ENCODE assay signal across 18 cellular contexts in genomic region chr2:30702694-30703093, GRCh38.
DNase-seq lines count a peak whose midpoint lies in the region; ATAC-seq and TF ChIP-seq lines count a peak whose summit lies in the region.
"Had no signal": no experiment of that assay in that cellular context is flagged by ENCODE, and none has a peak within 500 bp of the region (broad histone marks: within the 10 kb centered on the region; RNA-seq: fewer than 3 reads in every experiment).

No MANE protein-coding gene starts in this region.

- H3K27ac ChIP-seq in right atrium auricular region (no peak overlapping the region), heart right ventricle (no peak overlapping the region), esophagus muscularis mucosa (replicated peaks in 1 of 4) (no peak overlapping the region)
- H3K27ac ChIP-seq: 22Rv1, C4-2B, SJSA1 had no signal

- H3K36me3 ChIP-seq in right atrium auricular region: no peaks in the 10 kb centered on the region
- no peaks in the 10 kb centered on the region for H3K36me3 ChIP-seq in heart right ventricle
- no peaks in the 10 kb centered on the region for H3K36me3 ChIP-seq in esophagus muscularis mucosa
- H3K36me3 ChIP-seq in HAP-1 (replicated peaks): no peaks in the 10 kb centered on the region
- H3K36me3 ChIP-seq: SJSA1 had no signal

- no peak for TF ChIP-seq CTCF in right atrium auricular region (IDR thresholded peaks at IDR 0.05)
- no peak for TF ChIP-seq CTCF in heart right ventricle (IDR thresholded peaks at IDR 0.05)
- TF ChIP-seq CTCF in esophagus muscularis mucosa (IDR thresholded peaks at IDR 0.05): no peak

- ATAC-seq in heart right ventricle: no peak

- H3K27me3 ChIP-seq in right atrium auricular region (no peaks in the 10 kb centered on the region), heart right ventricle (no peaks in the 10 kb centered on the region), esophagus muscularis mucosa (no peaks in the 10 kb centered on the region), HAP-1 (ENCODE audit: low read depth) (no peaks in the 10 kb centered on the region)
- H3K27me3 ChIP-seq: SJSA1 had no signal

- DNase-seq in right atrium auricular region (ENCODE audit: low spot score): peak; percentile 30
- DNase-seq in heart right ventricle: no peak
- peak; percentile 73 for DNase-seq in SIG-M5 (lab: John Stamatoyannopoulos, UW)
- peak; percentile 50 for DNase-seq in esophagus muscularis mucosa (ENCODE audit: extremely low spot score)
- DNase-seq in HAP-1 (ENCODE audit: low spot score in 2 of 2): no peak
- no peak for DNase-seq in glomerular visceral epithelial cell (ENCODE audit: extremely low spot score)
- no peak for DNase-seq in EL
- DNase-seq in NCI-H2196 (lab: John Stamatoyannopoulos, UW; ENCODE audit: unreplicated experiment): no peak
- DNase-seq: Caco-2, KG1, NCI-H1417 treated with DMSO at 0.1 percent for 48 hours, NCI-H2029 treated with DMSO at 0.1 percent for 48 hours, NCI-H510A treated with DMSO at 0.1 percent for 48 hours, OCI-M1, RPMI8226 had no signal

- no peak for TF ChIP-seq EP300 in esophagus muscularis mucosa (IDR thresholded peaks at IDR 0.05)

- in situ Hi-C loops in HAP-1 (cut with MboI; ENCODE audit: low sequenced_read_pairs): no loop called here

- TF ChIP-seq POLR2A in esophagus muscularis mucosa (IDR thresholded peaks at IDR 0.05; ENCODE audit: low read depth): no peak

- 86 to 88% methylated on average over 1 of the region's 1 CpG for WGBS in heart right ventricle, 2 donors
- WGBS in esophagus muscularis mucosa: 90% methylated on average over 1 of the region's 1 CpG

- H3K9me3 ChIP-seq in right atrium auricular region: peaks cover 4 to 17% of the 10 kb centered on the region in 2 donors
- H3K9me3 ChIP-seq in heart right ventricle: peaks cover 0 to 34% (median 22%) of the 10 kb centered on the region in 11 donors
- H3K9me3 ChIP-seq in esophagus muscularis mucosa: peaks cover 0 to 21% (median 13%) of the 10 kb centered on the region in 4 donors
- H3K9me3 ChIP-seq in HAP-1: peaks cover 10% of the 10 kb centered on the region
- H3K9me3 ChIP-seq: SJSA1 had no signal

- peaks cover 0 to 22% of the 10 kb centered on the region in 2 donors for H3K4me1 ChIP-seq in right atrium auricular region
- peaks cover 4 to 29% (median 15%) of the 10 kb centered on the region in 9 donors for H3K4me1 ChIP-seq in heart right ventricle
- H3K4me1 ChIP-seq in esophagus muscularis mucosa: peaks cover 19 to 32% (median 28%) of the 10 kb centered on the region in 4 donors
- peaks cover 9% of the 10 kb centered on the region for H3K4me1 ChIP-seq in HAP-1
- H3K4me1 ChIP-seq: Caco-2, SJSA1 had no signal

- H3K4me3 ChIP-seq in right atrium auricular region (no peak overlapping the region), heart right ventricle (no peak overlapping the region), esophagus muscularis mucosa (no peak overlapping the region), HAP-1 (no peak overlapping the region)
- H3K4me3 ChIP-seq: SJSA1 had no signal

- intact Hi-C loops in heart right ventricle (cut with DNase I) (loop anchor here in 6 of 10 donors (5.0 to 10.0 kb wide), 5 partner anchors 138 to 535 kb away; no protein-coding TSS in a partner anchor), esophagus muscularis mucosa (cut with DNase I) (no loop called here)

Comparison
In these comparisons a context has a peak if more than half of its experiments do, and no peak if none do; other contexts are left out.
1. DNase-seq: peak in right atrium auricular region (single experiment), SIG-M5 (single experiment) and esophagus muscularis mucosa (single experiment); none in heart right ventricle (0 of 2), HAP-1 (0 of 2), glomerular visceral epithelial cell (single experiment), EL (single experiment) and NCI-H2196 (single experiment).